23 cellular contexts compared by ENCODE assay signal in the genomic region with DNA sequence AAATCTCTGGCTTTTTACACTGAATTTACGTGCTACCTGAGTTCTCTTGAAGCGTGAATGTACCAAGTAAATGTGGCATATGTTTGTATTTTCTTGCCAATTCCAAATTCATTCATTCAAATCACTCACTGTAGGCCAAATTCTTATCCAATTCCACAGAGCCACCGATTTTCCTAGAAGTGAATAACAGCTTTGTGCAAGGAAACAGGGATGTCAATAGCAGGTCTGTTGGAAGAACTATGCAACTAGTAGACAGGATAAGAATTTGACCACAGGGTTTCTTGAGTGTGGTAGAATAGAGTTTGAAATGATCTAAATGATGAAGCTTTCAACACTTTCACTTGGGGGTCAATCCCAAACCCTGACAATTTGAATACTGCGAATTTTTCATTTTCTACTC.
"Had no signal": no experiment of that assay in that cellular context is flagged by ENCODE, and none has a peak within 500 bp of the region (broad histone marks: within the 10 kb centered on the region; RNA-seq: fewer than 3 reads in every experiment).

No MANE protein-coding gene starts in this region.

- H3K27ac Mint-ChIP-seq: immature natural killer cell; naive thymus-derived CD8-positive, alpha-beta T cell; nephron; neural progenitor cell; progenitor cell of endocrine pancreas; stimulated activated memory B cell treated with anti-CD40 and anti-IgM and Interleukin-4, amounts not matched to agents 10 μg/mL and 1 μg/mL and 100 μg/mL, for 72 hours; stimulated activated naive CD8-positive, alpha-beta T cell treated with anti-CD3 and anti-CD28 coated beads, Interleukin-15, amount 100 ng/mL, for 72 hours; type B pancreatic cell had no signal

- H3K4me1 Mint-ChIP-seq: immature natural killer cell; naive thymus-derived CD8-positive, alpha-beta T cell; nephron; neural progenitor cell; stimulated activated memory B cell treated with anti-CD40 and anti-IgM and Interleukin-4, amounts not matched to agents 10 μg/mL and 1 μg/mL and 100 μg/mL, for 72 hours; stimulated activated naive CD8-positive, alpha-beta T cell treated with anti-CD3 and anti-CD28 coated beads, Interleukin-15, amount 100 ng/mL, for 72 hours had no signal

- H3K36me3 Mint-ChIP-seq: stimulated activated memory B cell treated with anti-CD40 and anti-IgM and Interleukin-4, amounts not matched to agents 10 μg/mL and 1 μg/mL and 100 μg/mL, for 72 hours had no signal

- DNase-seq: hypothalamus; immature natural killer cell; kidney; left colon; left lung; lower lobe of right lung; mammary epithelial cell; mesenchymal stem cell; naive thymus-derived CD8-positive, alpha-beta T cell; occipital lobe; right lobe of liver; stimulated activated CD4-positive, alpha-beta T cell treated with anti-CD3 and anti-CD28 coated beads, Interleukin-1b, Interleukin-23, amount 100 ng/mL, for 48 hours; stimulated activated CD4-positive, alpha-beta T cell treated with anti-CD3 and anti-CD28 coated beads, Interleukin-2, amount 100 ng/mL, for 48 hours; stimulated activated CD4-positive, alpha-beta T cell treated with anti-CD3 and anti-CD28 coated beads, Interleukin-4, amount 100 ng/mL, for 4 hours; stimulated activated CD8-positive, alpha-beta memory T cell treated with anti-CD3 and anti-CD28 coated beads, Interleukin-4, amount 100 ng/mL, for 48 hours; stimulated activated naive CD4-positive, alpha-beta T cell treated with Interleukin-2 at 50 U/mL for 16 hours; stimulated activated naive CD8-positive, alpha-beta T cell treated with anti-CD3 and anti-CD28 coated beads, Interleukin-15, amount 100 ng/mL, for 72 hours; substantia nigra had no signal

- H3K27me3 Mint-ChIP-seq: naive thymus-derived CD8-positive, alpha-beta T cell; progenitor cell of endocrine pancreas; stimulated activated memory B cell treated with anti-CD40 and anti-IgM and Interleukin-4, amounts not matched to agents 10 μg/mL and 1 μg/mL and 100 μg/mL, for 72 hours; stimulated activated naive CD8-positive, alpha-beta T cell treated with anti-CD3 and anti-CD28 coated beads, Interleukin-15, amount 100 ng/mL, for 72 hours; type B pancreatic cell had no signal

- ATAC-seq: left colon; left lung; lower lobe of right lung; naive thymus-derived CD8-positive, alpha-beta T cell; right lobe of liver; stimulated activated memory B cell treated with anti-CD40 and anti-IgM and Interleukin-4, amounts not matched to agents 10 μg/mL and 1 μg/mL and 100 μg/mL, for 72 hours; stimulated activated naive CD8-positive, alpha-beta T cell treated with anti-CD3 and anti-CD28 coated beads, Interleukin-15, amount 100 ng/mL, for 72 hours had no signal

- H3K4me3 Mint-ChIP-seq: immature natural killer cell; naive thymus-derived CD8-positive, alpha-beta T cell; nephron; neural progenitor cell; stimulated activated memory B cell treated with anti-CD40 and anti-IgM and Interleukin-4, amounts not matched to agents 10 μg/mL and 1 μg/mL and 100 μg/mL, for 72 hours; stimulated activated naive CD8-positive, alpha-beta T cell treated with anti-CD3 and anti-CD28 coated beads, Interleukin-15, amount 100 ng/mL, for 72 hours; type B pancreatic cell had no signal
